Comparison of ENCODE assay signal across 21 cellular contexts in the genomic region with DNA sequence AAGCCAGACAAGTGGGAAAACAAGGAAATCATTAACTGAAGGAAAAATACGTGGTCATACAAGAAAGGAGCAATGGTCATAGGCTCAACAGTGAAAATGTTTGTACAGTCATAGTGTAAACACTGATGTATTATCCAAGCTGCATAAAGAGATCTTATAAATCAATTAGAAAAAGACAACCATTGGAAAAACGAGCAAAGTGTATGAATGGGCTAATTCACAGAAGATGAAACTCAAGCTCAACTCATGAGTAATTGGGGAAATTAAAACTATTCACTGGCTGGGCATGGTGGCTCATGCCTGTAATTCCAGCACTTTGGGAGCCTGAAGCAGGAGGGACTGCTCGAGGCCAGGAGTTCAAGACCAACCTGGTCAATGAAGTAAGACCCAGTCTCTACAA. TPM values are rescaled to one million over a fixed set of nuclear protein-coding genes. Genes with fewer than 3 reads are reported as not detected.
DNase-seq lines count a peak whose midpoint lies in the region; TF ChIP-seq lines count a peak whose summit lies in the region.
"Had no signal": no experiment of that assay in that cellular context is flagged by ENCODE, and none has a peak within 500 bp of the region (broad histone marks: within the 10 kb centered on the region; RNA-seq: fewer than 3 reads in every experiment).

No MANE protein-coding gene starts in this region.

- intact Hi-C loops in breast epithelium (cut with DNase I; ENCODE audit: low total_unique reads), result no loop called here

- H3K4me1 ChIP-seq in Peyer's patch, result no peaks in the 10 kb centered on the region
- no peaks in the 10 kb centered on the region for H3K4me1 ChIP-seq in breast epithelium

- no peaks in the 10 kb centered on the region for H3K9me3 ChIP-seq in Peyer's patch
- no peaks in the 10 kb centered on the region for H3K9me3 ChIP-seq in breast epithelium
- H3K9me3 ChIP-seq: SJSA1 had no signal

- H3K4me3 ChIP-seq in Peyer's patch (no peak overlapping the region), breast epithelium (no peak overlapping the region)
- H3K4me3 ChIP-seq: MG63, SJSA1 had no signal

- H3K36me3 ChIP-seq in Peyer's patch, result no peaks in the 10 kb centered on the region
- H3K36me3 ChIP-seq in breast epithelium, result no peaks in the 10 kb centered on the region

- H3K27ac ChIP-seq in Peyer's patch (no peak overlapping the region), breast epithelium (no peak overlapping the region)
- H3K27ac ChIP-seq: 22Rv1, C4-2B, SJSA1 had no signal

- TF ChIP-seq POLR2A in Peyer's patch (IDR thresholded peaks at IDR 0.05) (no peak), breast epithelium (IDR thresholded peaks at IDR 0.05) (no peak)

- DNase-seq in DMS153 (lab: John Stamatoyannopoulos, UW) (peak; percentile 47), DMS153 treated with DMSO at 0.1 percent for 48 hours (lab: John Stamatoyannopoulos, UW; ENCODE audit: unreplicated experiment) (no peak), NCI-H774 (lab: John Stamatoyannopoulos, UW) (peak; percentile 40), kidney glomerular epithelial cell (lab: John Stamatoyannopoulos, UW) (peak; percentile 31), Peyer's patch (no peak), NCI-H2171 (lab: John Stamatoyannopoulos, UW) (no peak), breast epithelium (ENCODE audit: low spot score in 2 of 2) (no peak), retina (no peak)
- DNase-seq: CD8-positive, alpha-beta memory T cell; EL; GF-D8; MG63; NCI-H1417; NCI-H187 treated with DMSO at 0.1 percent for 48 hours; NCI-H226; NCI-H510A treated with DMSO at 0.1 percent for 48 hours; NCI-H82; T-helper 17 cell had no signal

- TF ChIP-seq CTCF in Peyer's patch (IDR thresholded peaks at IDR 0.05), result no peak
- TF ChIP-seq CTCF in breast epithelium (IDR thresholded peaks at IDR 0.05), result no peak

- no peaks in the 10 kb centered on the region for H3K27me3 ChIP-seq in Peyer's patch
- H3K27me3 ChIP-seq in breast epithelium, result peaks cover 0 to 7% of the 10 kb centered on the region in 2 donors
- H3K27me3 ChIP-seq: MG63, SJSA1 had no signal

RNA-seq across cellular contexts. Expression of a gene that starts 6.4 kb away (rescaled TPM):
- total RNA-seq in Peyer's patch (100 to 1,000 TPM in 2 of 4 donors, 10 to 100 TPM in 2; 61.9 to 116 (median 99.8) TPM), breast epithelium (10 to 100 TPM in 2 of 3 donors, 1 to 10 TPM in 1; 4.9 to 27.5 (median 23.8) TPM)

Comparison
In these comparisons a context has a peak if more than half of its experiments do, and no peak if none do; other contexts are left out.
1. DNase-seq: peak in DMS153 (single experiment), NCI-H774 (single experiment) and kidney glomerular epithelial cell (single experiment); none in DMS153 treated with DMSO at 0.1 percent for 48 hours (single experiment), Peyer's patch (0 of 3), NCI-H2171 (single experiment), breast epithelium (0 of 2) and retina (single experiment).